ENCODE assay signal across 1 cellular context in the genomic region with DNA sequence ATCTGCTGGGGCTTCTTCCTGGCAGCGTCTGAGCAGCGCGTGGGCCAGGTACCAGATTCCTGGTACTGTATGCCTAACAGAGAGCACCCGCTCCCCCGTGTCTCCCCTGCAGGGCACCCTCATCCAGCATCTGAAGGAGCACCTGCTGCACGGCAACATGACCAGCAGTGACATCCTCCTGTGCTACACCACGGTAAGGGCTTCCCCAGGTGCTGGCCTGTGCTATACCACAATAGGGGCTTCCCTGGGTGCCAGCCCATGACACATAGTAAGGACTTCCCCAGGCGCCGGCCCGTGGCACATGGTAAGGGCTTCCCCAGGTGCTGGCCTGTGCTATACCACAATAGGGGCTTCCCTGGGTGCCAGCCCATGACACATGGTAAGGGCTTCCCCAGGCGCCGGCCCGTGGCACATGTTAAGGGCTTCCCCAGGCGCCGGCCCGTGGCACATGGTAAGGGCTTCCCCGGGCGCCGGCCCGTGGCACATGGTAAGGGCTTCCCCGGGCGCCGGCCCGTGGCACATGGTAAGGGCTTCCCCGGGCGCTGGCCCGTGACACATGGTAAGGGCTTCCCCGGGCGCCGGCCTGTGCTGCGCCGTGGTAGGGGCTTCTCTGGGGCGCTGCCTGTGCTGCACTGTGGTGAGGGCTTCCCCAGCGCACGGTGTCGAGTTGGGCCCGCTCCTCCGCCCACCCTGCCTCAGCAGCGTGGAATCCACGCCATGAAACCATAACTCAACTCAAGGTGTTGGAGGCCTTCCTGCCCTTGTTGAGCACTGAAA.
TF ChIP-seq lines count a peak whose summit lies in the region.

No MANE protein-coding gene starts in this region.

TF ChIP-seq in GM12878, 131 proteins besides CTCF, POLR2A, EP300 and RAD21 (continued from another document):
- TF ChIP-seq, protein P1, sequence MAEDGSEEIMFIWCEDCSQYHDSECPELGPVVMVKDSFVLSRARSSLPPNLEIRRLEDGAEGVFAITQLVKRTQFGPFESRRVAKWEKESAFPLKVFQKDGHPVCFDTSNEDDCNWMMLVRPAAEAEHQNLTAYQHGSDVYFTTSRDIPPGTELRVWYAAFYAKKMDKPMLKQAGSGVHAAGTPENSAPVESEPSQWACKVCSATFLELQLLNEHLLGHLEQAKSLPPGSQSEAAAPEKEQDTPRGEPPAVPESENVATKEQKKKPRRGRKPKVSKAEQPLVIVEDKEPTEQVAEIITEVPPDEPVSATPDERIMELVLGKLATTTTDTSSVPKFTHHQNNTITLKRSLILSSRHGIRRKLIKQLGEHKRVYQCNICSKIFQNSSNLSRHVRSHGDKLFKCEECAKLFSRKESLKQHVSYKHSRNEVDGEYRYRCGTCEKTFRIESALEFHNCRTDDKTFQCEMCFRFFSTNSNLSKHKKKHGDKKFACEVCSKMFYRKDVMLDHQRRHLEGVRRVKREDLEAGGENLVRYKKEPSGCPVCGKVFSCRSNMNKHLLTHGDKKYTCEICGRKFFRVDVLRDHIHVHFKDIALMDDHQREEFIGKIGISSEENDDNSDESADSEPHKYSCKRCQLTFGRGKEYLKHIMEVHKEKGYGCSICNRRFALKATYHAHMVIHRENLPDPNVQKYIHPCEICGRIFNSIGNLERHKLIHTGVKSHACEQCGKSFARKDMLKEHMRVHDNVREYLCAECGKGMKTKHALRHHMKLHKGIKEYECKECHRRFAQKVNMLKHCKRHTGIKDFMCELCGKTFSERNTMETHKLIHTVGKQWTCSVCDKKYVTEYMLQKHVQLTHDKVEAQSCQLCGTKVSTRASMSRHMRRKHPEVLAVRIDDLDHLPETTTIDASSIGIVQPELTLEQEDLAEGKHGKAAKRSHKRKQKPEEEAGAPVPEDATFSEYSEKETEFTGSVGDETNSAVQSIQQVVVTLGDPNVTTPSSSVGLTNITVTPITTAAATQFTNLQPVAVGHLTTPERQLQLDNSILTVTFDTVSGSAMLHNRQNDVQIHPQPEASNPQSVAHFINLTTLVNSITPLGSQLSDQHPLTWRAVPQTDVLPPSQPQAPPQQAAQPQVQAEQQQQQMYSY (CRISPR knock-in tag; IDR thresholded peaks at IDR 0.05), result no peak
- TF ChIP-seq JUNB (IDR thresholded peaks at IDR 0.05) (peak; percentile 47; the same call in 1 of the 2 replicates), TBL1XR1 (IDR thresholded peaks at IDR 0.05; ENCODE audit: low read depth, low read length) (0 out of 2 replicates have a peak, but pooled peaks have one; percentile 56), GABPA (IDR thresholded peaks at IDR 0.05; ENCODE audit: low read depth) (peak; percentile 34; the same call in 1 of the 2 replicates), KDM1A (IDR thresholded peaks at IDR 0.05; ENCODE audit: borderline replicate concordance) (no peak), RUNX3 (IDR thresholded peaks at IDR 0.05; ENCODE audit: low read length) (peak; percentile 53), BHLHE40 (IDR thresholded peaks at IDR 0.05; ENCODE audit: borderline replicate concordance in 1 of 2, low read depth in 2 of 2, low read length in 1 of 2) (peak in 1 of 2 experiments; percentile 60; a peak in 3 of 4 replicates), RELA (IDR thresholded peaks at IDR 0.05; ENCODE audit: borderline replicate concordance, partially characterized antibody) (no peak), NFIC (IDR thresholded peaks at IDR 0.05; ENCODE audit: low read depth, low read length) (peak; percentile 63; the same call in 1 of the 2 replicates), TCF12 (IDR thresholded peaks at IDR 0.05; ENCODE audit: low read depth, low read length) (no peak), PAX5 (IDR thresholded peaks at IDR 0.05; ENCODE audit: borderline replicate concordance, low read depth, low read length) (peak; percentile 46; the same call in 1 of the 2 replicates), ZBED1 (IDR thresholded peaks at IDR 0.05; ENCODE audit: borderline replicate concordance) (peak; percentile 53; the same call in 1 of the 2 replicates), CREM (IDR thresholded peaks at IDR 0.05; ENCODE audit: low read depth) (peak; percentile 42; the same call in 1 of the 2 replicates), RAD51 (IDR thresholded peaks at IDR 0.05) (no peak), TCF3 (IDR thresholded peaks at IDR 0.05; ENCODE audit: borderline replicate concordance, insufficient read depth, low read depth, low read length) (no peak), IRF4 (IDR thresholded peaks at IDR 0.05; ENCODE audit: low read depth, low read length) (no peak), ZNF622 (IDR thresholded peaks at IDR 0.05) (no peak), MEF2A (IDR thresholded peaks at IDR 0.05; ENCODE audit: insufficient read depth, low read depth, low read length) (no peak)
- TF ChIP-seq, protein P2, sequence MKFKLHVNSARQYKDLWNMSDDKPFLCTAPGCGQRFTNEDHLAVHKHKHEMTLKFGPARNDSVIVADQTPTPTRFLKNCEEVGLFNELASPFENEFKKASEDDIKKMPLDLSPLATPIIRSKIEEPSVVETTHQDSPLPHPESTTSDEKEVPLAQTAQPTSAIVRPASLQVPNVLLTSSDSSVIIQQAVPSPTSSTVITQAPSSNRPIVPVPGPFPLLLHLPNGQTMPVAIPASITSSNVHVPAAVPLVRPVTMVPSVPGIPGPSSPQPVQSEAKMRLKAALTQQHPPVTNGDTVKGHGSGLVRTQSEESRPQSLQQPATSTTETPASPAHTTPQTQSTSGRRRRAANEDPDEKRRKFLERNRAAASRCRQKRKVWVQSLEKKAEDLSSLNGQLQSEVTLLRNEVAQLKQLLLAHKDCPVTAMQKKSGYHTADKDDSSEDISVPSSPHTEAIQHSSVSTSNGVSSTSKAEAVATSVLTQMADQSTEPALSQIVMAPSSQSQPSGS (IDR thresholded peaks at IDR 0.05; ENCODE audit: low read length), result 0 out of 2 replicates have a peak, but pooled peaks have one; percentile 37
- TF ChIP-seq, protein P3, sequence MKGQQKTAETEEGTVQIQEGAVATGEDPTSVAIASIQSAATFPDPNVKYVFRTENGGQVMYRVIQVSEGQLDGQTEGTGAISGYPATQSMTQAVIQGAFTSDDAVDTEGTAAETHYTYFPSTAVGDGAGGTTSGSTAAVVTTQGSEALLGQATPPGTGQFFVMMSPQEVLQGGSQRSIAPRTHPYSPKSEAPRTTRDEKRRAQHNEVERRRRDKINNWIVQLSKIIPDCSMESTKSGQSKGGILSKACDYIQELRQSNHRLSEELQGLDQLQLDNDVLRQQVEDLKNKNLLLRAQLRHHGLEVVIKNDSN (IDR thresholded peaks at IDR 0.05; ENCODE audit: borderline replicate concordance, extremely low read length, insufficient read depth, low read depth, low read length), result no peak
- TF ChIP-seq, protein P4, sequence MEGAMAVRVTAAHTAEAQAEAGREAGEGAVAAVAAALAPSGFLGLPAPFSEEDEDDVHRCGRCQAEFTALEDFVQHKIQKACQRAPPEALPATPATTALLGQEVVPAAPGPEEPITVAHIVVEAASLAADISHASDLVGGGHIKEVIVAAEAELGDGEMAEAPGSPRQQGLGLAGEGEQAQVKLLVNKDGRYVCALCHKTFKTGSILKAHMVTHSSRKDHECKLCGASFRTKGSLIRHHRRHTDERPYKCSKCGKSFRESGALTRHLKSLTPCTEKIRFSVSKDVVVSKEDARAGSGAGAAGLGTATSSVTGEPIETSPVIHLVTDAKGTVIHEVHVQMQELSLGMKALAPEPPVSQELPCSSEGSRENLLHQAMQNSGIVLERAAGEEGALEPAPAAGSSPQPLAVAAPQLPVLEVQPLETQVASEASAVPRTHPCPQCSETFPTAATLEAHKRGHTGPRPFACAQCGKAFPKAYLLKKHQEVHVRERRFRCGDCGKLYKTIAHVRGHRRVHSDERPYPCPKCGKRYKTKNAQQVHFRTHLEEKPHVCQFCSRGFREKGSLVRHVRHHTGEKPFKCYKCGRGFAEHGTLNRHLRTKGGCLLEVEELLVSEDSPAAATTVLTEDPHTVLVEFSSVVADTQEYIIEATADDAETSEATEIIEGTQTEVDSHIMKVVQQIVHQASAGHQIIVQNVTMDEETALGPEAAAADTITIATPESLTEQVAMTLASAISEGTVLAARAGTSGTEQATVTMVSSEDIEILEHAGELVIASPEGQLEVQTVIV (IDR thresholded peaks at IDR 0.05; ENCODE audit: borderline replicate concordance, partially characterized antibody), result no peak
- TF ChIP-seq, protein P5, sequence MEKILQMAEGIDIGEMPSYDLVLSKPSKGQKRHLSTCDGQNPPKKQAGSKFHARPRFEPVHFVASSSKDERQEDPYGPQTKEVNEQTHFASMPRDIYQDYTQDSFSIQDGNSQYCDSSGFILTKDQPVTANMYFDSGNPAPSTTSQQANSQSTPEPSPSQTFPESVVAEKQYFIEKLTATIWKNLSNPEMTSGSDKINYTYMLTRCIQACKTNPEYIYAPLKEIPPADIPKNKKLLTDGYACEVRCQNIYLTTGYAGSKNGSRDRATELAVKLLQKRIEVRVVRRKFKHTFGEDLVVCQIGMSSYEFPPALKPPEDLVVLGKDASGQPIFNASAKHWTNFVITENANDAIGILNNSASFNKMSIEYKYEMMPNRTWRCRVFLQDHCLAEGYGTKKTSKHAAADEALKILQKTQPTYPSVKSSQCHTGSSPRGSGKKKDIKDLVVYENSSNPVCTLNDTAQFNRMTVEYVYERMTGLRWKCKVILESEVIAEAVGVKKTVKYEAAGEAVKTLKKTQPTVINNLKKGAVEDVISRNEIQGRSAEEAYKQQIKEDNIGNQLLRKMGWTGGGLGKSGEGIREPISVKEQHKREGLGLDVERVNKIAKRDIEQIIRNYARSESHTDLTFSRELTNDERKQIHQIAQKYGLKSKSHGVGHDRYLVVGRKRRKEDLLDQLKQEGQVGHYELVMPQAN (conservative IDR thresholded peaks at IDR 0.05), result no peak
- TF ChIP-seq, protein P6, sequence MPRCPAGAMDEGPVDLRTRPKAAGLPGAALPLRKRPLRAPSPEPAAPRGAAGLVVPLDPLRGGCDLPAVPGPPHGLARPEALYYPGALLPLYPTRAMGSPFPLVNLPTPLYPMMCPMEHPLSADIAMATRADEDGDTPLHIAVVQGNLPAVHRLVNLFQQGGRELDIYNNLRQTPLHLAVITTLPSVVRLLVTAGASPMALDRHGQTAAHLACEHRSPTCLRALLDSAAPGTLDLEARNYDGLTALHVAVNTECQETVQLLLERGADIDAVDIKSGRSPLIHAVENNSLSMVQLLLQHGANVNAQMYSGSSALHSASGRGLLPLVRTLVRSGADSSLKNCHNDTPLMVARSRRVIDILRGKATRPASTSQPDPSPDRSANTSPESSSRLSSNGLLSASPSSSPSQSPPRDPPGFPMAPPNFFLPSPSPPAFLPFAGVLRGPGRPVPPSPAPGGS (IDR thresholded peaks at IDR 0.05; ENCODE audit: borderline replicate concordance, insufficient read depth, low read depth, low read length, poor library complexity, severe bottlenecking), result peak; percentile 31
